In the genomic region with DNA sequence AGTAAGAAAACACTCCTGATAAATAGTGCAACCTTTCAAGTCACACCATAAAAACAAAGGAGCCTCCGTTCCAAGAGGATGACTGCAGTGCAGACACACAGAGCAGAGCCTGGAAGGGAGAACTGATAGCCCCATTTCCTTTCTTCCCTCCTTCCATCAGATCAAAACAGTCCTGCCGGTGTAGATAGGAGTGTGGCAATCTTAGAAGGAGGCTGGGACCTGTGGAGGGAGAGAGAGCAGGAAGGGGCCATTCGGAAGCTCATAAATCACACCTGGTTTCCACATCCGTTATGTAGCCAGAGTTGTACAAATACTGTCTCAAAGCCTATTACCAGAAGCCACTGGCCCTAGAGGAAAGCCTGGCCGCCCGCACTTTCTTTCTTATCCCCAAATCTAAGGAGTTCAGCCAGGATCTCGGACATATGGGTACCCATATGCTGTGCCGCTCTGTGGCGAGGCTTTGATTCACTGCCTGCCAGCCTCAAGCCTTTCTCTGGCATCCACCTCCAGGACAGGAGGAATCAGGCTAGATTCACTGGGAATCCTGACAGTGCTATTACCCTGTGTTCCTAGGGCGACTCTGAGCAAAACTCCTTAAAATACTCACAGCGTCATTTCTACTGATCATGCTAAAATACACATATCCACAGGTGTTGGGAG, we compare ENCODE assay signal across 1 cellular context.
TF ChIP-seq lines count a peak whose summit lies in the region.

No MANE protein-coding gene starts in this region.

TF ChIP-seq in K562, 482 proteins besides CTCF, POLR2A, EP300 and RAD21 (continued from another document and continues in another):
- TF ChIP-seq, protein P1, sequence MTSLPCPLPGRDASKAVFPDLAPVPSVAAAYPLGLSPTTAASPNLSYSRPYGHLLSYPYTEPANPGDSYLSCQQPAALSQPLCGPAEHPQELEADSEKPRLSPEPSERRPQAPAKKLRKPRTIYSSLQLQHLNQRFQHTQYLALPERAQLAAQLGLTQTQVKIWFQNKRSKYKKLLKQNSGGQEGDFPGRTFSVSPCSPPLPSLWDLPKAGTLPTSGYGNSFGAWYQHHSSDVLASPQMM (CRISPR knock-in tag; IDR thresholded peaks at IDR 0.05), result no peak
- TF ChIP-seq ZEB2 (IDR thresholded peaks at IDR 0.05) (peak; percentile 97), PHB (CRISPR knock-in tag; IDR thresholded peaks at IDR 0.05) (no peak), CBX8 (IDR thresholded peaks at IDR 0.05; ENCODE audit: borderline replicate concordance, extremely low read depth, low read depth, low read length, poor library complexity, severe bottlenecking) (no peak), KLF16 (IDR thresholded peaks at IDR 0.05) (peak; percentile 91), XRCC5 (IDR thresholded peaks at IDR 0.05; ENCODE audit: low read depth, low read length) (no peak), POLR3G (IDR thresholded peaks at IDR 0.05; ENCODE audit: extremely low read depth, insufficient read length, insufficient replicate concordance) (no peak), CREBBP (IDR thresholded peaks at IDR 0.05; ENCODE audit: low read depth, low read length) (no peak), OTX1 (CRISPR knock-in tag; IDR thresholded peaks at IDR 0.05) (no peak), ZNF143 (CRISPR knock-in tag; IDR thresholded peaks at IDR 0.05) (no peak), BCL6 (CRISPR knock-in tag; IDR thresholded peaks at IDR 0.05) (no peak), BRD9 (IDR thresholded peaks at IDR 0.05; ENCODE audit: low read depth, partially characterized antibody) (peak; percentile 17), ZC3H8 (IDR thresholded peaks at IDR 0.05) (no peak), ETS2 (tag; IDR thresholded peaks at IDR 0.05; ENCODE audit: borderline replicate concordance, poor library complexity, severe bottlenecking) (no peak), ESRRA (IDR thresholded peaks at IDR 0.05; ENCODE audit: borderline replicate concordance, low read depth) (peak; percentile 63; the same call in 1 of the 2 replicates), ZNF12 (CRISPR knock-in tag; IDR thresholded peaks at IDR 0.05) (no peak), ZNF785 (CRISPR knock-in tag; IDR thresholded peaks at IDR 0.05) (no peak), CBFA2T3 (IDR thresholded peaks at IDR 0.05) (peak; percentile 97), U2AF1 (optimal IDR thresholded peaks at IDR 0.05; ENCODE audit: low read depth, low read length) (no peak), MBD2 (IDR thresholded peaks at IDR 0.05; ENCODE audit: borderline replicate concordance, low read depth) (peak; percentile 68; the same call in 1 of the 2 replicates), CREM (IDR thresholded peaks at IDR 0.05; ENCODE audit: low read depth) (peak; percentile 39; the same call in 1 of the 2 replicates), CEBPG (CRISPR knock-in tag; IDR thresholded peaks at IDR 0.05) (peak; percentile 80; the same call in 1 of the 2 replicates), CEBPG (tag; conservative IDR thresholded peaks at IDR 0.05 in 1 of 2, IDR thresholded peaks at IDR 0.05 in 1 of 2) (peak; percentile 81 to 93), ZNF668 (CRISPR knock-in tag; IDR thresholded peaks at IDR 0.05) (0 out of 2 replicates have a peak, but pooled peaks have one; percentile 11), MTA3 (IDR thresholded peaks at IDR 0.05; ENCODE audit: borderline replicate concordance) (peak; percentile 72; the same call in 1 of the 2 replicates), PURB (CRISPR knock-in tag; IDR thresholded peaks at IDR 0.05; ENCODE audit: low read depth) (no peak), XRCC4 (IDR thresholded peaks at IDR 0.05; ENCODE audit: extremely low read depth, insufficient read depth, insufficient read length) (no peak), ZNF133 (CRISPR knock-in tag; IDR thresholded peaks at IDR 0.05) (no peak), ZFX (CRISPR knock-in tag; IDR thresholded peaks at IDR 0.05) (no peak), DMBX1 (CRISPR knock-in tag; IDR thresholded peaks at IDR 0.05; ENCODE audit: borderline replicate concordance) (peak; percentile 71)
- TF ChIP-seq, protein P2, sequence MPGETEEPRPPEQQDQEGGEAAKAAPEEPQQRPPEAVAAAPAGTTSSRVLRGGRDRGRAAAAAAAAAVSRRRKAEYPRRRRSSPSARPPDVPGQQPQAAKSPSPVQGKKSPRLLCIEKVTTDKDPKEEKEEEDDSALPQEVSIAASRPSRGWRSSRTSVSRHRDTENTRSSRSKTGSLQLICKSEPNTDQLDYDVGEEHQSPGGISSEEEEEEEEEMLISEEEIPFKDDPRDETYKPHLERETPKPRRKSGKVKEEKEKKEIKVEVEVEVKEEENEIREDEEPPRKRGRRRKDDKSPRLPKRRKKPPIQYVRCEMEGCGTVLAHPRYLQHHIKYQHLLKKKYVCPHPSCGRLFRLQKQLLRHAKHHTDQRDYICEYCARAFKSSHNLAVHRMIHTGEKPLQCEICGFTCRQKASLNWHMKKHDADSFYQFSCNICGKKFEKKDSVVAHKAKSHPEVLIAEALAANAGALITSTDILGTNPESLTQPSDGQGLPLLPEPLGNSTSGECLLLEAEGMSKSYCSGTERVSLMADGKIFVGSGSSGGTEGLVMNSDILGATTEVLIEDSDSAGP (CRISPR knock-in tag; IDR thresholded peaks at IDR 0.05), result no peak
- TF ChIP-seq, protein P3, sequence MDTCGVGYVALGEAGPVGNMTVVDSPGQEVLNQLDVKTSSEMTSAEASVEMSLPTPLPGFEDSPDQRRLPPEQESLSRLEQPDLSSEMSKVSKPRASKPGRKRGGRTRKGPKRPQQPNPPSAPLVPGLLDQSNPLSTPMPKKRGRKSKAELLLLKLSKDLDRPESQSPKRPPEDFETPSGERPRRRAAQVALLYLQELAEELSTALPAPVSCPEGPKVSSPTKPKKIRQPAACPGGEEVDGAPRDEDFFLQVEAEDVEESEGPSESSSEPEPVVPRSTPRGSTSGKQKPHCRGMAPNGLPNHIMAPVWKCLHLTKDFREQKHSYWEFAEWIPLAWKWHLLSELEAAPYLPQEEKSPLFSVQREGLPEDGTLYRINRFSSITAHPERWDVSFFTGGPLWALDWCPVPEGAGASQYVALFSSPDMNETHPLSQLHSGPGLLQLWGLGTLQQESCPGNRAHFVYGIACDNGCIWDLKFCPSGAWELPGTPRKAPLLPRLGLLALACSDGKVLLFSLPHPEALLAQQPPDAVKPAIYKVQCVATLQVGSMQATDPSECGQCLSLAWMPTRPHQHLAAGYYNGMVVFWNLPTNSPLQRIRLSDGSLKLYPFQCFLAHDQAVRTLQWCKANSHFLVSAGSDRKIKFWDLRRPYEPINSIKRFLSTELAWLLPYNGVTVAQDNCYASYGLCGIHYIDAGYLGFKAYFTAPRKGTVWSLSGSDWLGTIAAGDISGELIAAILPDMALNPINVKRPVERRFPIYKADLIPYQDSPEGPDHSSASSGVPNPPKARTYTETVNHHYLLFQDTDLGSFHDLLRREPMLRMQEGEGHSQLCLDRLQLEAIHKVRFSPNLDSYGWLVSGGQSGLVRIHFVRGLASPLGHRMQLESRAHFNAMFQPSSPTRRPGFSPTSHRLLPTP (IDR thresholded peaks at IDR 0.05; ENCODE audit: borderline replicate concordance, extremely low read depth, insufficient read length), result no peak
- TF ChIP-seq, protein P4, sequence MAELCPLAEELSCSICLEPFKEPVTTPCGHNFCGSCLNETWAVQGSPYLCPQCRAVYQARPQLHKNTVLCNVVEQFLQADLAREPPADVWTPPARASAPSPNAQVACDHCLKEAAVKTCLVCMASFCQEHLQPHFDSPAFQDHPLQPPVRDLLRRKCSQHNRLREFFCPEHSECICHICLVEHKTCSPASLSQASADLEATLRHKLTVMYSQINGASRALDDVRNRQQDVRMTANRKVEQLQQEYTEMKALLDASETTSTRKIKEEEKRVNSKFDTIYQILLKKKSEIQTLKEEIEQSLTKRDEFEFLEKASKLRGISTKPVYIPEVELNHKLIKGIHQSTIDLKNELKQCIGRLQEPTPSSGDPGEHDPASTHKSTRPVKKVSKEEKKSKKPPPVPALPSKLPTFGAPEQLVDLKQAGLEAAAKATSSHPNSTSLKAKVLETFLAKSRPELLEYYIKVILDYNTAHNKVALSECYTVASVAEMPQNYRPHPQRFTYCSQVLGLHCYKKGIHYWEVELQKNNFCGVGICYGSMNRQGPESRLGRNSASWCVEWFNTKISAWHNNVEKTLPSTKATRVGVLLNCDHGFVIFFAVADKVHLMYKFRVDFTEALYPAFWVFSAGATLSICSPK (IDR thresholded peaks at IDR 0.05; ENCODE audit: borderline replicate concordance), result no peak
- TF ChIP-seq, protein P5, sequence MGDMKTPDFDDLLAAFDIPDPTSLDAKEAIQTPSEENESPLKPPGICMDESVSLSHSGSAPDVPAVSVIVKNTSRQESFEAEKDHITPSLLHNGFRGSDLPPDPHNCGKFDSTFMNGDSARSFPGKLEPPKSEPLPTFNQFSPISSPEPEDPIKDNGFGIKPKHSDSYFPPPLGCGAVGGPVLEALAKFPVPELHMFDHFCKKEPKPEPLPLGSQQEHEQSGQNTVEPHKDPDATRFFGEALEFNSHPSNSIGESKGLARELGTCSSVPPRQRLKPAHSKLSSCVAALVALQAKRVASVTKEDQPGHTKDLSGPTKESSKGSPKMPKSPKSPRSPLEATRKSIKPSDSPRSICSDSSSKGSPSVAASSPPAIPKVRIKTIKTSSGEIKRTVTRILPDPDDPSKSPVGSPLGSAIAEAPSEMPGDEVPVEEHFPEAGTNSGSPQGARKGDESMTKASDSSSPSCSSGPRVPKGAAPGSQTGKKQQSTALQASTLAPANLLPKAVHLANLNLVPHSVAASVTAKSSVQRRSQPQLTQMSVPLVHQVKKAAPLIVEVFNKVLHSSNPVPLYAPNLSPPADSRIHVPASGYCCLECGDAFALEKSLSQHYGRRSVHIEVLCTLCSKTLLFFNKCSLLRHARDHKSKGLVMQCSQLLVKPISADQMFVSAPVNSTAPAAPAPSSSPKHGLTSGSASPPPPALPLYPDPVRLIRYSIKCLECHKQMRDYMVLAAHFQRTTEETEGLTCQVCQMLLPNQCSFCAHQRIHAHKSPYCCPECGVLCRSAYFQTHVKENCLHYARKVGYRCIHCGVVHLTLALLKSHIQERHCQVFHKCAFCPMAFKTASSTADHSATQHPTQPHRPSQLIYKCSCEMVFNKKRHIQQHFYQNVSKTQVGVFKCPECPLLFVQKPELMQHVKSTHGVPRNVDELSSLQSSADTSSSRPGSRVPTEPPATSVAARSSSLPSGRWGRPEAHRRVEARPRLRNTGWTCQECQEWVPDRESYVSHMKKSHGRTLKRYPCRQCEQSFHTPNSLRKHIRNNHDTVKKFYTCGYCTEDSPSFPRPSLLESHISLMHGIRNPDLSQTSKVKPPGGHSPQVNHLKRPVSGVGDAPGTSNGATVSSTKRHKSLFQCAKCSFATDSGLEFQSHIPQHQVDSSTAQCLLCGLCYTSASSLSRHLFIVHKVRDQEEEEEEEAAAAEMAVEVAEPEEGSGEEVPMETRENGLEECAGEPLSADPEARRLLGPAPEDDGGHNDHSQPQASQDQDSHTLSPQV (IDR thresholded peaks at IDR 0.05), result peak; percentile 59
- TF ChIP-seq, protein P6, sequence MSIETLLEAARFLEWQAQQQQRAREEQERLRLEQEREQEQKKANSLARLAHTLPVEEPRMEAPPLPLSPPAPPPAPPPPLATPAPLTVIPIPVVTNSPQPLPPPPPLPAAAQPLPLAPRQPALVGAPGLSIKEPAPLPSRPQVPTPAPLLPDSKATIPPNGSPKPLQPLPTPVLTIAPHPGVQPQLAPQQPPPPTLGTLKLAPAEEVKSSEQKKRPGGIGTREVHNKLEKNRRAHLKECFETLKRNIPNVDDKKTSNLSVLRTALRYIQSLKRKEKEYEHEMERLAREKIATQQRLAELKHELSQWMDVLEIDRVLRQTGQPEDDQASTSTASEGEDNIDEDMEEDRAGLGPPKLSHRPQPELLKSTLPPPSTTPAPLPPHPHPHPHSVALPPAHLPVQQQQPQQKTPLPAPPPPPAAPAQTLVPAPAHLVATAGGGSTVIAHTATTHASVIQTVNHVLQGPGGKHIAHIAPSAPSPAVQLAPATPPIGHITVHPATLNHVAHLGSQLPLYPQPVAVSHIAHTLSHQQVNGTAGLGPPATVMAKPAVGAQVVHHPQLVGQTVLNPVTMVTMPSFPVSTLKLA (conservative IDR thresholded peaks at IDR 0.05), result peak in 1 of 2 experiments; percentile 11; a peak in 2 of 4 replicates
- TF ChIP-seq, protein P7, sequence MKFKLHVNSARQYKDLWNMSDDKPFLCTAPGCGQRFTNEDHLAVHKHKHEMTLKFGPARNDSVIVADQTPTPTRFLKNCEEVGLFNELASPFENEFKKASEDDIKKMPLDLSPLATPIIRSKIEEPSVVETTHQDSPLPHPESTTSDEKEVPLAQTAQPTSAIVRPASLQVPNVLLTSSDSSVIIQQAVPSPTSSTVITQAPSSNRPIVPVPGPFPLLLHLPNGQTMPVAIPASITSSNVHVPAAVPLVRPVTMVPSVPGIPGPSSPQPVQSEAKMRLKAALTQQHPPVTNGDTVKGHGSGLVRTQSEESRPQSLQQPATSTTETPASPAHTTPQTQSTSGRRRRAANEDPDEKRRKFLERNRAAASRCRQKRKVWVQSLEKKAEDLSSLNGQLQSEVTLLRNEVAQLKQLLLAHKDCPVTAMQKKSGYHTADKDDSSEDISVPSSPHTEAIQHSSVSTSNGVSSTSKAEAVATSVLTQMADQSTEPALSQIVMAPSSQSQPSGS (CRISPR knock-in tag; IDR thresholded peaks at IDR 0.05), result no peak
- TF ChIP-seq, protein P8, sequence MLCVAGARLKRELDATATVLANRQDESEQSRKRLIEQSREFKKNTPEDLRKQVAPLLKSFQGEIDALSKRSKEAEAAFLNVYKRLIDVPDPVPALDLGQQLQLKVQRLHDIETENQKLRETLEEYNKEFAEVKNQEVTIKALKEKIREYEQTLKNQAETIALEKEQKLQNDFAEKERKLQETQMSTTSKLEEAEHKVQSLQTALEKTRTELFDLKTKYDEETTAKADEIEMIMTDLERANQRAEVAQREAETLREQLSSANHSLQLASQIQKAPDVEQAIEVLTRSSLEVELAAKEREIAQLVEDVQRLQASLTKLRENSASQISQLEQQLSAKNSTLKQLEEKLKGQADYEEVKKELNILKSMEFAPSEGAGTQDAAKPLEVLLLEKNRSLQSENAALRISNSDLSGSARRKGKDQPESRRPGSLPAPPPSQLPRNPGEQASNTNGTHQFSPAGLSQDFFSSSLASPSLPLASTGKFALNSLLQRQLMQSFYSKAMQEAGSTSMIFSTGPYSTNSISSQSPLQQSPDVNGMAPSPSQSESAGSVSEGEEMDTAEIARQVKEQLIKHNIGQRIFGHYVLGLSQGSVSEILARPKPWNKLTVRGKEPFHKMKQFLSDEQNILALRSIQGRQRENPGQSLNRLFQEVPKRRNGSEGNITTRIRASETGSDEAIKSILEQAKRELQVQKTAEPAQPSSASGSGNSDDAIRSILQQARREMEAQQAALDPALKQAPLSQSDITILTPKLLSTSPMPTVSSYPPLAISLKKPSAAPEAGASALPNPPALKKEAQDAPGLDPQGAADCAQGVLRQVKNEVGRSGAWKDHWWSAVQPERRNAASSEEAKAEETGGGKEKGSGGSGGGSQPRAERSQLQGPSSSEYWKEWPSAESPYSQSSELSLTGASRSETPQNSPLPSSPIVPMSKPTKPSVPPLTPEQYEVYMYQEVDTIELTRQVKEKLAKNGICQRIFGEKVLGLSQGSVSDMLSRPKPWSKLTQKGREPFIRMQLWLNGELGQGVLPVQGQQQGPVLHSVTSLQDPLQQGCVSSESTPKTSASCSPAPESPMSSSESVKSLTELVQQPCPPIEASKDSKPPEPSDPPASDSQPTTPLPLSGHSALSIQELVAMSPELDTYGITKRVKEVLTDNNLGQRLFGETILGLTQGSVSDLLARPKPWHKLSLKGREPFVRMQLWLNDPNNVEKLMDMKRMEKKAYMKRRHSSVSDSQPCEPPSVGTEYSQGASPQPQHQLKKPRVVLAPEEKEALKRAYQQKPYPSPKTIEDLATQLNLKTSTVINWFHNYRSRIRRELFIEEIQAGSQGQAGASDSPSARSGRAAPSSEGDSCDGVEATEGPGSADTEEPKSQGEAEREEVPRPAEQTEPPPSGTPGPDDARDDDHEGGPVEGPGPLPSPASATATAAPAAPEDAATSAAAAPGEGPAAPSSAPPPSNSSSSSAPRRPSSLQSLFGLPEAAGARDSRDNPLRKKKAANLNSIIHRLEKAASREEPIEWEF (CRISPR knock-in tag; IDR thresholded peaks at IDR 0.05), result no peak
